ENCODE assay signal across 9 cellular contexts in the genomic region with DNA sequence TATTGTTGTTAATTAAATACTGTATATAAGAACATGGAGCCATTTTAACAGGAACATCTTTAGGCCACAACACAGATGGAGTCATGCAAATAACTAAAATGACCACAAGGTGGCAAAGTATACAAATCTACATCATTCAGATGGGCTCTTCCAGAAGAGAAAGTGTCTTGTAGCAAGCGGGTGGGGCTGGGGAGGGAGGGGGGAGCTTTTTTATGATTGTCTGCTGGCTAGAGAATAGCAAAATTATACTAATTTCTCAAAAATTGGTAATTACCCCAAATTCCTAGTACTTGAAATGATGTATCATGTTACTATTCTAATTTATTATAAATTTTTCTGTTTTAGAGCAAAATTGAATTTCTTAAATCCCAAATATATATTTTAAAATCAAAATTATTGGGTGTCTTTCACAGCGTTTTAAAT.
DNase-seq lines count a peak whose midpoint lies in the region; ATAC-seq and TF ChIP-seq lines count a peak whose summit lies in the region.
"Had no signal": no experiment of that assay in that cellular context is flagged by ENCODE, and none has a peak within 500 bp of the region (broad histone marks: within the 10 kb centered on the region; RNA-seq: fewer than 3 reads in every experiment).

No MANE protein-coding gene starts in this region.

- no peaks in the 10 kb centered on the region for H3K4me1 ChIP-seq in foreskin keratinocyte

- H3K4me1 Mint-ChIP-seq in progenitor cell of endocrine pancreas (ENCODE audit: low read depth): peaks cover 5% of the 10 kb centered on the region
- H3K4me1 Mint-ChIP-seq: activated naive CD8-positive, alpha-beta T cell treated with anti-CD3 and anti-CD28 coated beads, Interleukin-2, amount 10 ng/mL, durations not matched to agents 7 days and 5 days had no signal

- no peak overlapping the region for H3K4me3 Mint-ChIP-seq in progenitor cell of endocrine pancreas (ENCODE audit: low read depth)
- H3K4me3 Mint-ChIP-seq: activated naive CD8-positive, alpha-beta T cell treated with anti-CD3 and anti-CD28 coated beads, Interleukin-2, amount 10 ng/mL, durations not matched to agents 7 days and 5 days; stimulated activated naive CD8-positive, alpha-beta T cell treated with anti-CD3 and anti-CD28 coated beads, Interleukin-15, Interleukin-2, amounts not matched to agents 100 ng/mL and 50 ng/mL, for 24 hours had no signal

- peak; percentile 34 for DNase-seq in GM13977 (ENCODE audit: low spot score)
- DNase-seq in NCI-H1417 treated with DMSO at 0.1 percent for 48 hours (lab: John Stamatoyannopoulos, UW): peak; percentile 53
- peak; percentile 4 for DNase-seq in SKM-1 (lab: John Stamatoyannopoulos, UW; ENCODE audit: unreplicated experiment)
- DNase-seq in foreskin keratinocyte: peak; percentile 7 to 47
- DNase-seq in progenitor cell of endocrine pancreas (ENCODE audit: low spot score, unreplicated experiment): no peak
- no peak for DNase-seq in stimulated activated CD4-positive, alpha-beta T cell treated with anti-CD3 and anti-CD28 coated beads, Interleukin-2, amount 100 ng/mL, for 48 hours
- DNase-seq: activated naive CD8-positive, alpha-beta T cell treated with anti-CD3 and anti-CD28 coated beads, Interleukin-2, amount 10 ng/mL, durations not matched to agents 7 days and 5 days had no signal

- H3K27me3 ChIP-seq in foreskin keratinocyte: no peaks in the 10 kb centered on the region

- H3K27ac ChIP-seq in foreskin keratinocyte: no peak overlapping the region

- peak; percentile 88 for ATAC-seq in HG02642 (IDR thresholded peaks at IDR 0.05; ENCODE audit: poor library complexity, unreplicated experiment)
- ATAC-seq in foreskin keratinocyte: peak; percentile 72

- TF ChIP-seq CTCF in GM13977 (IDR thresholded peaks at IDR 0.05; ENCODE audit: extremely low read depth, insufficient read depth, missing control alignments) (peak; percentile 60), foreskin keratinocyte (conservative IDR thresholded peaks at IDR 0.05) (peak; percentile 60), progenitor cell of endocrine pancreas (IDR thresholded peaks at IDR 0.05; ENCODE audit: unreplicated experiment) (peak; percentile 72)

- H3K9me3 Mint-ChIP-seq in progenitor cell of endocrine pancreas (ENCODE audit: low read depth): no peaks in the 10 kb centered on the region
- H3K9me3 Mint-ChIP-seq: activated naive CD8-positive, alpha-beta T cell treated with anti-CD3 and anti-CD28 coated beads, Interleukin-2, amount 10 ng/mL, durations not matched to agents 7 days and 5 days; stimulated activated naive CD8-positive, alpha-beta T cell treated with anti-CD3 and anti-CD28 coated beads, Interleukin-15, Interleukin-2, amounts not matched to agents 100 ng/mL and 50 ng/mL, for 24 hours had no signal

- H3K27me3 Mint-ChIP-seq in progenitor cell of endocrine pancreas: peaks cover 2% of the 10 kb centered on the region
- H3K27me3 Mint-ChIP-seq: activated naive CD8-positive, alpha-beta T cell treated with anti-CD3 and anti-CD28 coated beads, Interleukin-2, amount 10 ng/mL, durations not matched to agents 7 days and 5 days; stimulated activated naive CD8-positive, alpha-beta T cell treated with anti-CD3 and anti-CD28 coated beads, Interleukin-15, Interleukin-2, amounts not matched to agents 100 ng/mL and 50 ng/mL, for 24 hours had no signal

- H3K36me3 Mint-ChIP-seq in progenitor cell of endocrine pancreas (ENCODE audit: insufficient read depth): no peaks in the 10 kb centered on the region
- H3K36me3 Mint-ChIP-seq: activated naive CD8-positive, alpha-beta T cell treated with anti-CD3 and anti-CD28 coated beads, Interleukin-2, amount 10 ng/mL, durations not matched to agents 7 days and 5 days had no signal

- in situ Hi-C loops in GM13977 (cut with MboI; ENCODE audit: low pct_unique_long_range_greater_than_20kb, low sequenced_read_pairs, unreplicated experiment): loop anchor here (25.0 kb wide), 2 partner anchors 663 to 787 kb away; a partner anchor contains a TSS

- H3K27ac Mint-ChIP-seq in progenitor cell of endocrine pancreas: no peak overlapping the region
- H3K27ac Mint-ChIP-seq: activated naive CD8-positive, alpha-beta T cell treated with anti-CD3 and anti-CD28 coated beads, Interleukin-2, amount 10 ng/mL, durations not matched to agents 7 days and 5 days; stimulated activated naive CD8-positive, alpha-beta T cell treated with anti-CD3 and anti-CD28 coated beads, Interleukin-15, Interleukin-2, amounts not matched to agents 100 ng/mL and 50 ng/mL, for 24 hours had no signal

Comparison
In these comparisons a context has a peak if more than half of its experiments do, and no peak if none do; other contexts are left out.
1. DNase-seq: peak in GM13977 (single experiment), NCI-H1417 treated with DMSO at 0.1 percent for 48 hours (single experiment), SKM-1 (single experiment) and foreskin keratinocyte (2 of 2); none in progenitor cell of endocrine pancreas (single experiment) and stimulated activated CD4-positive, alpha-beta T cell treated with anti-CD3 and anti-CD28 coated beads, Interleukin-2, amount 100 ng/mL, for 48 hours (0 of 2).
2. Peak in every context shown above with its lines, with median percentiles within 50 percentile points of each other: CTCF ChIP-seq.